In the genomic region with DNA sequence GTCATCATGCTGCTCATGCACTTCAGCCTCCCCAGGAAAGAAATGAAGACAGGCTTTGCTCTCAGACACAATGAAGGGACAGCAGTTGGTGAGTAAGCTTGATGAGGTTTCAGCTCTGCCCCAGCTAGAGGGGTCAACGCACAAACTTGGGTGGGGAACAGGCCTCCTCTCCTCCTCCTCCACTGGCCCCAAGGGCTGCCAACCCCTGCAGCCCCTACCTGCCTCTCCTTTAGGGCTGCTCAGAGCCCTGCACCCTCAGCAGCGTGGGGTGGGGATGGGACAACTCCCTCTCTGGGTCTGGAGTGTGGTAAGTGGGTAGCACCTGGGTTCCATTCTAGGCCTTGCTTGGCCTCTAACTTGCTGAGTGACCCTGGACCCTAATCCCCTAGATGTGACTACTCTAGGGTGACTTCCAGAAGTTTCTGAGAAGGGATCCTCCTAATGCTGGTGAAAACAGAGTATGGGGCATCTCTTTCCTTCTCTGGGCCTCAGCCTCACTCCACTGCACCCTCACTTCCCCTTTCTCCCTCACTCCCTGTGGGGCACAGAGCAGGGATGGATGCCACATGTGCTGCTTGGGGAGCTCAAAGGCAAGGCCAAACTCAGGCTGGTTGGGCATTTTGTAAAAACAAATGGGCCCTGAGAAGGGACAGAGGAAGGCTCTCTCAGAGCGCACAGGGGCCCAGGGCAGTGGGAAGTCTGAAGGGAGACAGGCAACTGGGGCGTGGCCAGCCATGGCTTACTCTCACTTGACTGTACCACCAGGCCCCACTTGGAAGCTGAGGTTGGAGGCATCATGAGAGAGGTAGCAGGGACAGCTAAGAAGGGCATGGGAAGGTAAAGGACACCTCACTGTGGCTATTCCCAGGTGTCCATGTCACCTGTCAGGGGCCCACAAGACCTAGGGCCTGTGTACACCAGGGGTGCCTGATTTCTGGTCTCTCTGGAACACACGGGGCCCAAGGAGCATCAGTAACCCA, we compare ENCODE assay signal across 12 cellular contexts.
DNase-seq lines count a peak whose midpoint lies in the region; TF ChIP-seq lines count a peak whose summit lies in the region.
"Had no signal": no experiment of that assay in that cellular context is flagged by ENCODE, and none has a peak within 500 bp of the region (broad histone marks: within the 10 kb centered on the region; RNA-seq: fewer than 3 reads in every experiment).

No MANE protein-coding gene starts in this region.

- H3K27ac Mint-ChIP-seq in brain: peak overlapping the region in 4 of 5 experiments; percentile 63 to 88 (median 84)
- no peak overlapping the region for H3K27ac Mint-ChIP-seq in type B pancreatic cell

- H3K27me3 Mint-ChIP-seq in brain: no peaks in the 10 kb centered on the region
- H3K27me3 Mint-ChIP-seq in type B pancreatic cell: no peaks in the 10 kb centered on the region

- H3K9me3 ChIP-seq in muscle layer of colon (ENCODE audit: low read length): no peaks in the 10 kb centered on the region
- H3K9me3 ChIP-seq: pancreas had no signal

- peak overlapping the region; percentile 68 for H3K9ac ChIP-seq in muscle layer of colon (ENCODE audit: low read length)

- H3K27ac ChIP-seq in muscle layer of colon (ENCODE audit: low read depth, low read length): peak overlapping the region; percentile 96
- H3K27ac ChIP-seq: pancreas had no signal

- no peaks in the 10 kb centered on the region for H3K9me3 Mint-ChIP-seq in brain
- H3K9me3 Mint-ChIP-seq in type B pancreatic cell: no peaks in the 10 kb centered on the region

- H3K4me1 Mint-ChIP-seq in brain (peaks cover 17% of the 10 kb centered on the region), type B pancreatic cell (ENCODE audit: unreplicated experiment) (no peaks in the 10 kb centered on the region)

- TF ChIP-seq CTCF in brain (conservative IDR thresholded peaks at IDR 0.05) (no peak), type B pancreatic cell (conservative IDR thresholded peaks at IDR 0.05) (no peak)

- DNase-seq in SIG-M5 treated with dmso at 0.1 percent for 504 hours (lab: John Stamatoyannopoulos, UW; ENCODE audit: unreplicated experiment): peak; percentile 52
- no peak for DNase-seq in SIG-M5 (lab: John Stamatoyannopoulos, UW)
- DNase-seq in type B pancreatic cell (ENCODE audit: extremely low spot score, unreplicated experiment): peak; percentile 54
- DNase-seq in NCI-H1694 treated with DMSO at 0.1 percent for 48 hours (lab: John Stamatoyannopoulos, UW): no peak
- DNase-seq in DMS153 treated with DMSO at 0.1 percent for 48 hours (lab: John Stamatoyannopoulos, UW; ENCODE audit: unreplicated experiment): no peak
- DNase-seq in stimulated activated CD4-positive, alpha-beta T cell treated with anti-CD3 and anti-CD28 coated beads, Interleukin-15, amount 100 ng/mL, for 24 hours: no peak
- DNase-seq: activated T-cell treated with anti-CD3 and anti-CD28 coated beads for 4 hours, DMS53, NCI-H1694, pancreas had no signal

- H3K36me3 Mint-ChIP-seq in brain: peaks cover 30% of the 10 kb centered on the region
- peaks cover 12% of the 10 kb centered on the region for H3K36me3 Mint-ChIP-seq in type B pancreatic cell

- H3K4me3 ChIP-seq in muscle layer of colon (ENCODE audit: low read depth in 1 of 2, low read length in 2 of 2): no peak overlapping the region
- H3K4me3 ChIP-seq: pancreas had no signal

- H3K4me3 Mint-ChIP-seq in brain: no peak overlapping the region
- no peak overlapping the region for H3K4me3 Mint-ChIP-seq in type B pancreatic cell

- H3K27me3 ChIP-seq in muscle layer of colon (ENCODE audit: control insufficient read depth in 1 of 2, insufficient read depth in 2 of 2, low read length in 2 of 2): no peaks in the 10 kb centered on the region
- H3K27me3 ChIP-seq: pancreas had no signal

- no peaks in the 10 kb centered on the region for H3K36me3 ChIP-seq in muscle layer of colon (ENCODE audit: insufficient read depth, low read length)

- peaks cover 65% of the 10 kb centered on the region for H3K4me1 ChIP-seq in muscle layer of colon (ENCODE audit: insufficient read depth, low read length)
- H3K4me1 ChIP-seq: pancreas had no signal

Comparison
In these comparisons a context has a peak if more than half of its experiments do, and no peak if none do; other contexts are left out.
1. DNase-seq: peak in SIG-M5 treated with dmso at 0.1 percent for 504 hours (single experiment) and type B pancreatic cell (single experiment); none in SIG-M5 (single experiment), NCI-H1694 treated with DMSO at 0.1 percent for 48 hours (single experiment), DMS153 treated with DMSO at 0.1 percent for 48 hours (single experiment) and stimulated activated CD4-positive, alpha-beta T cell treated with anti-CD3 and anti-CD28 coated beads, Interleukin-15, amount 100 ng/mL, for 24 hours (single experiment).